ENCODE assay signal across 10 cellular contexts in genomic region chr13:33125821-33126570, GRCh38.
DNase-seq lines count a peak whose midpoint lies in the region; ATAC-seq, FAIRE-seq and TF ChIP-seq lines count a peak whose summit lies in the region.
"Had no signal": no experiment of that assay in that cellular context is flagged by ENCODE, and none has a peak within 500 bp of the region (broad histone marks: within the 10 kb centered on the region; RNA-seq: fewer than 3 reads in every experiment).

No MANE protein-coding gene starts in this region.

- peaks cover 12% of the 10 kb centered on the region for H3K27me3 Mint-ChIP-seq in activated naive CD4-positive, alpha-beta T cell treated with anti-CD3 and anti-CD28 coated beads for 36 hours (ENCODE audit: low read depth)

- H3K9me3 ChIP-seq in suprapubic skin = no peaks in the 10 kb centered on the region

- 32% methylated on average over 10 of the region's 10 CpGs for WGBS in suprapubic skin

- no peak overlapping the region for H3K4me3 Mint-ChIP-seq in activated naive CD4-positive, alpha-beta T cell treated with anti-CD3 and anti-CD28 coated beads for 36 hours

- H3K9me3 Mint-ChIP-seq in activated naive CD4-positive, alpha-beta T cell treated with anti-CD3 and anti-CD28 coated beads for 36 hours = no peaks in the 10 kb centered on the region

- no peak for TF ChIP-seq CTCF in suprapubic skin (IDR thresholded peaks at IDR 0.05)

- H3K27ac ChIP-seq in suprapubic skin = peak overlapping the region; percentile 88
- H3K27ac ChIP-seq: HL-60 had no signal

- TF ChIP-seq EP300 in suprapubic skin (IDR thresholded peaks at IDR 0.05) = no peak

- CTCF ChIA-PET in activated naive CD4-positive, alpha-beta T cell treated with anti-CD3 and anti-CD28 coated beads for 36 hours (lab: Charles Lee) = no interaction called here

- FAIRE-seq in GM19239 (lab: Jason Lieb, UNC) = no peak
- FAIRE-seq: frontal cortex had no signal

- no peak for TF ChIP-seq POLR2A in suprapubic skin (IDR thresholded peaks at IDR 0.05)
- TF ChIP-seq POLR2A in GM18505 (IDR thresholded peaks at IDR 0.05; ENCODE audit: borderline replicate concordance, extremely low read depth, insufficient read depth, insufficient read length) = no peak

- no peaks in the 10 kb centered on the region for H3K27me3 ChIP-seq in suprapubic skin

- ATAC-seq in GM18505 (IDR thresholded peaks at IDR 0.05; ENCODE audit: unreplicated experiment) = no peak

- no peak overlapping the region for H3K4me3 ChIP-seq in suprapubic skin

- H3K36me3 Mint-ChIP-seq in activated naive CD4-positive, alpha-beta T cell treated with anti-CD3 and anti-CD28 coated beads for 36 hours (ENCODE audit: low read depth) = no peaks in the 10 kb centered on the region

- no peak overlapping the region for H3K27ac Mint-ChIP-seq in activated naive CD4-positive, alpha-beta T cell treated with anti-CD3 and anti-CD28 coated beads for 36 hours

- no peaks in the 10 kb centered on the region for H3K4me1 Mint-ChIP-seq in activated naive CD4-positive, alpha-beta T cell treated with anti-CD3 and anti-CD28 coated beads for 36 hours (ENCODE audit: low read depth)

- intact Hi-C loops in activated naive CD4-positive, alpha-beta T cell treated with anti-CD3 and anti-CD28 coated beads for 36 hours (cut with micrococcal nuclease) = no loop called here

- DNase-seq in HPDE6-E6E7 (ENCODE audit: extremely low spot score) (peak; percentile 17), astrocyte of the hippocampus (ENCODE audit: low read depth, low spot score) (peak; percentile 93), islet precursor cell (peak; percentile 96), suprapubic skin (ENCODE audit: low spot score in 2 of 2) (peak; percentile 82 to 87), GM19239 (ENCODE audit: insufficient read length, low spot score) (no peak)
- no peak for DNase-seq in central memory CD4-positive, alpha-beta T cell
- no peak for DNase-seq in activated naive CD4-positive, alpha-beta T cell treated with anti-CD3 and anti-CD28 coated beads for 36 hours

- H3K36me3 ChIP-seq in suprapubic skin = peaks cover 22% of the 10 kb centered on the region

- peaks cover 39% of the 10 kb centered on the region for H3K4me1 ChIP-seq in suprapubic skin

Comparison
In these comparisons a context has a peak if more than half of its experiments do, and no peak if none do; other contexts are left out.
1. DNase-seq: peak in HPDE6-E6E7 (single experiment), astrocyte of the hippocampus (single experiment), islet precursor cell (single experiment) and suprapubic skin (2 of 2); none in central memory CD4-positive, alpha-beta T cell (single experiment), GM19239 (single experiment) and activated naive CD4-positive, alpha-beta T cell treated with anti-CD3 and anti-CD28 coated beads for 36 hours (single experiment).